ENCODE assay signal across 8 cellular contexts in the genomic region with DNA sequence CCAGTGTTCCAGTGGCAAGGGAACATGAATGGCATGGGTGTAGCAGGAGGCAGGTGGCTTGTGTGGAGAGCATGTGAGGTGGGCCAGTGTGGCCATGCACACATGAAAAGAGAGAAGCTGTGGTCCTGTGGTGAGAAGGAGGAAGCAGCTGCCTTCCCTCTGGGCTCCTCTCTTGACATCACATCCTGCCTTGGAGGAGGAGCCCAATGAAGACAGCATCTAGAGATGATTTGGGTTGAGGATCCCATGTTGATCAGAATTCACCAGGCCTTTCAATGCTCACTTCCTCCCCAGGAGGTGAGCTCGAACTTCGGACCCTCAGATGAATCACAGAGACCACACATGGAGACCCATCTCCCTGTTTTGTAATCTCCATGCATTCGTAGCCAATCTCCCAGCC.
DNase-seq lines count a peak whose midpoint lies in the region; ATAC-seq and TF ChIP-seq lines count a peak whose summit lies in the region.

No MANE protein-coding gene starts in this region.

- no peaks in the 10 kb centered on the region for H3K36me3 Mint-ChIP-seq in progenitor cell of endocrine pancreas (ENCODE audit: insufficient read depth)

- peaks cover 10% of the 10 kb centered on the region for H3K4me1 Mint-ChIP-seq in progenitor cell of endocrine pancreas (ENCODE audit: low read depth)

- H3K27me3 Mint-ChIP-seq in progenitor cell of endocrine pancreas: no peaks in the 10 kb centered on the region

- no peaks in the 10 kb centered on the region for H3K9me3 ChIP-seq in BE2C

- H3K27ac Mint-ChIP-seq in progenitor cell of endocrine pancreas: no peak overlapping the region

- no peak overlapping the region for H3K4me3 Mint-ChIP-seq in progenitor cell of endocrine pancreas (ENCODE audit: low read depth)

- ATAC-seq in HG03342 (IDR thresholded peaks at IDR 0.05; ENCODE audit: unreplicated experiment): peak; percentile 47

- no peaks in the 10 kb centered on the region for H3K27me3 ChIP-seq in BE2C

- no peak overlapping the region for H3K4me3 ChIP-seq in BE2C (ENCODE audit: low read depth, low read length)

- H3K9me3 Mint-ChIP-seq in progenitor cell of endocrine pancreas (ENCODE audit: low read depth): no peaks in the 10 kb centered on the region

- TF ChIP-seq CTCF in progenitor cell of endocrine pancreas (IDR thresholded peaks at IDR 0.05; ENCODE audit: unreplicated experiment) (no peak), BE2C (IDR thresholded peaks at IDR 0.05; ENCODE audit: low read depth, low read length) (no peak)

- peak; percentile 47 for DNase-seq in GF-D8 (lab: John Stamatoyannopoulos, UW)
- DNase-seq in T-helper 9 cell: peak; percentile 15
- DNase-seq in midbrain (lab: John Stamatoyannopoulos, UW): peak; percentile 9
- no peak for DNase-seq in NCI-H2081 treated with DMSO at 0.1 percent for 48 hours (lab: John Stamatoyannopoulos, UW)
- DNase-seq in NCI-H146 (lab: John Stamatoyannopoulos, UW): no peak
- DNase-seq in progenitor cell of endocrine pancreas (ENCODE audit: low spot score, unreplicated experiment): no peak
- no peak for DNase-seq in BE2C

- no peaks in the 10 kb centered on the region for H3K36me3 ChIP-seq in BE2C

- peaks cover 24% of the 10 kb centered on the region for H3K4me1 ChIP-seq in BE2C

Comparison
In these comparisons a context has a peak if more than half of its experiments do, and no peak if none do; other contexts are left out.
1. DNase-seq: peak in GF-D8 (single experiment), T-helper 9 cell (single experiment) and midbrain (single experiment); none in NCI-H2081 treated with DMSO at 0.1 percent for 48 hours (single experiment), NCI-H146 (single experiment), progenitor cell of endocrine pancreas (single experiment) and BE2C (single experiment).